ENCODE assay signal across 12 cellular contexts in genomic region chr4:8472689-8473197, GRCh38. TPM values are rescaled to one million over a fixed set of nuclear protein-coding genes. Genes with fewer than 3 reads are reported as not detected.
DNase-seq lines count a peak whose midpoint lies in the region; TF ChIP-seq lines count a peak whose summit lies in the region.
"Had no signal": no experiment of that assay in that cellular context is flagged by ENCODE, and none has a peak within 500 bp of the region (broad histone marks: within the 10 kb centered on the region; RNA-seq: fewer than 3 reads in every experiment).

No MANE protein-coding gene starts in this region.

- H3K9me3 Mint-ChIP-seq in activated naive CD4-positive, alpha-beta T cell treated with anti-CD3 and anti-CD28 coated beads, Interleukin-2, amount 10 ng/mL, durations not matched to agents 7 days and 5 days = no peaks in the 10 kb centered on the region
- H3K9me3 Mint-ChIP-seq: CD4-positive, alpha-beta T cell; naive B cell; stimulated activated effector memory CD8-positive, alpha-beta T cell treated with anti-CD3 and anti-CD28 coated beads, Interleukin-12 subunit alpha, Interleukin-12 subunit beta, amount 100 ng/mL, for 72 hours had no signal

- H3K9me3 ChIP-seq in ovary = no peaks in the 10 kb centered on the region
- H3K9me3 ChIP-seq in HAP-1 = no peaks in the 10 kb centered on the region

- intact Hi-C loops in ovary (cut with DNase I) = loop anchor here in 3 of 4 donors (2.0 to 5.0 kb wide), 3 partner anchors 30 to 120 kb away; partner anchors contain the start of gene CPZ (in 1 of the 3)

- H3K4me3 ChIP-seq in fibroblast of villous mesenchyme (ENCODE audit: low read depth, low read length) (no peak overlapping the region), ovary (no peak overlapping the region), HAP-1 (no peak overlapping the region)

- no peaks in the 10 kb centered on the region for H3K27me3 ChIP-seq in ovary
- H3K27me3 ChIP-seq in HAP-1 (ENCODE audit: low read depth) = no peaks in the 10 kb centered on the region

- no peak for TF ChIP-seq POLR2A in ovary (IDR thresholded peaks at IDR 0.05)

- H3K27ac Mint-ChIP-seq in activated naive CD4-positive, alpha-beta T cell treated with anti-CD3 and anti-CD28 coated beads, Interleukin-2, amount 10 ng/mL, durations not matched to agents 7 days and 5 days = no peak overlapping the region
- H3K27ac Mint-ChIP-seq: CD4-positive, alpha-beta T cell had no signal

- no peak for TF ChIP-seq CTCF in AG09319 (IDR thresholded peaks at IDR 0.05; ENCODE audit: low read depth, low read length)
- no peak for TF ChIP-seq CTCF in fibroblast of villous mesenchyme (IDR thresholded peaks at IDR 0.05; ENCODE audit: insufficient read depth, low read depth, low read length)
- TF ChIP-seq CTCF in ovary (IDR thresholded peaks at IDR 0.05) = no peak

- DNase-seq in AG09319 (ENCODE audit: extremely low read depth, low read depth) (peak; percentile 91), RPMI7951 (ENCODE audit: low read depth) (peak; percentile 95), fibroblast of villous mesenchyme (ENCODE audit: low read depth) (peak; percentile 100), ovary (peak; percentile 77 to 91 (median 84)), DMS153 (lab: John Stamatoyannopoulos, UW) (no peak), HAP-1 (ENCODE audit: low spot score in 2 of 2) (no peak), HK-2 (ENCODE audit: unreplicated experiment) (no peak)
- DNase-seq in activated naive CD4-positive, alpha-beta T cell treated with anti-CD3 and anti-CD28 coated beads, Interleukin-2, amount 10 ng/mL, durations not matched to agents 7 days and 5 days = no peak
- DNase-seq: CD4-positive, alpha-beta T cell; naive B cell; WERI-Rb-1 had no signal

- CTCF ChIA-PET in activated naive CD4-positive, alpha-beta T cell treated with anti-CD3 and anti-CD28 coated beads, Interleukin-2, amount 10 ng/mL, durations not matched to agents 7 days and 5 days (lab: Charles Lee) = no interaction called here

- in situ Hi-C loops in HAP-1 (cut with MboI; ENCODE audit: low sequenced_read_pairs) = loop anchor here (10.0 kb wide), 1 partner anchor 122 kb away; the partner anchor contains the start of gene CPZ

- no peaks in the 10 kb centered on the region for H3K4me1 Mint-ChIP-seq in activated naive CD4-positive, alpha-beta T cell treated with anti-CD3 and anti-CD28 coated beads, Interleukin-2, amount 10 ng/mL, durations not matched to agents 7 days and 5 days
- H3K4me1 Mint-ChIP-seq: stimulated activated effector memory CD8-positive, alpha-beta T cell treated with anti-CD3 and anti-CD28 coated beads, Interleukin-12 subunit alpha, Interleukin-12 subunit beta, amount 100 ng/mL, for 72 hours had no signal

- H3K36me3 ChIP-seq in ovary (no peaks in the 10 kb centered on the region), HAP-1 (replicated peaks) (peaks cover 23% of the 10 kb centered on the region)

- H3K4me1 ChIP-seq in ovary (ENCODE audit: insufficient read depth) (peaks cover 46% of the 10 kb centered on the region), HAP-1 (no peaks in the 10 kb centered on the region)

- H3K4me3 Mint-ChIP-seq in activated naive CD4-positive, alpha-beta T cell treated with anti-CD3 and anti-CD28 coated beads, Interleukin-2, amount 10 ng/mL, durations not matched to agents 7 days and 5 days = no peak overlapping the region
- H3K4me3 Mint-ChIP-seq: CD4-positive, alpha-beta T cell; naive B cell; stimulated activated effector memory CD8-positive, alpha-beta T cell treated with anti-CD3 and anti-CD28 coated beads, Interleukin-12 subunit alpha, Interleukin-12 subunit beta, amount 100 ng/mL, for 72 hours had no signal

- peak overlapping the region; percentile 64 to 93 for H3K27ac ChIP-seq in ovary
- H3K27ac ChIP-seq: WERI-Rb-1 had no signal

- H3K36me3 Mint-ChIP-seq in activated naive CD4-positive, alpha-beta T cell treated with anti-CD3 and anti-CD28 coated beads, Interleukin-2, amount 10 ng/mL, durations not matched to agents 7 days and 5 days = peaks cover 2% of the 10 kb centered on the region

- H3K27me3 Mint-ChIP-seq in activated naive CD4-positive, alpha-beta T cell treated with anti-CD3 and anti-CD28 coated beads, Interleukin-2, amount 10 ng/mL, durations not matched to agents 7 days and 5 days = no peaks in the 10 kb centered on the region
- H3K27me3 Mint-ChIP-seq: CD4-positive, alpha-beta T cell; naive B cell had no signal

- TF ChIP-seq EP300 in ovary (IDR thresholded peaks at IDR 0.05) = no peak

- WGBS in ovary, 3 donors = 2 to 9% (median 6%) methylated on average over 7 of the region's 7 CpGs

RNA-seq across cellular contexts. Expression of gene TRMT44, which starts 32.2 kb away (rescaled TPM):
- total RNA-seq in RPMI7951 (2014; rRNA removed; shearing (Covaris generic)) = 7.8 and 9.6 TPM in 2 replicates
- total RNA-seq in fibroblast of villous mesenchyme (17.4 and 19.4 TPM in 2 replicates), ovary (10 to 100 TPM; 29.7 to 54.8 (median 35.9) TPM)
- polyA plus RNA-seq in ovary = 10 to 100 TPM; 14.6 to 30.3 TPM

RNA-seq across cellular contexts. Expression of gene ACOX3, which starts 32.2 kb away (rescaled TPM):
- total RNA-seq in RPMI7951 (2014; rRNA removed; shearing (Covaris generic)) = 10.7 and 12.6 TPM in 2 replicates
- total RNA-seq in fibroblast of villous mesenchyme (26.8 and 32.5 TPM in 2 replicates), ovary (10 to 100 TPM; 15.0 to 32.4 (median 24.2) TPM)
- polyA plus RNA-seq in ovary = 10 to 100 TPM; 10.1 to 14.2 TPM

Comparison
In these comparisons a context has a peak if more than half of its experiments do, and no peak if none do; other contexts are left out.
1. DNase-seq: peak in AG09319 (single experiment), RPMI7951 (single experiment), fibroblast of villous mesenchyme (single experiment) and ovary (5 of 5); none in DMS153 (single experiment), HAP-1 (0 of 2), activated naive CD4-positive, alpha-beta T cell treated with anti-CD3 and anti-CD28 coated beads, Interleukin-2, amount 10 ng/mL, durations not matched to agents 7 days and 5 days (single experiment) and HK-2 (single experiment).